11 cellular contexts compared by ENCODE assay signal in the genomic region with DNA sequence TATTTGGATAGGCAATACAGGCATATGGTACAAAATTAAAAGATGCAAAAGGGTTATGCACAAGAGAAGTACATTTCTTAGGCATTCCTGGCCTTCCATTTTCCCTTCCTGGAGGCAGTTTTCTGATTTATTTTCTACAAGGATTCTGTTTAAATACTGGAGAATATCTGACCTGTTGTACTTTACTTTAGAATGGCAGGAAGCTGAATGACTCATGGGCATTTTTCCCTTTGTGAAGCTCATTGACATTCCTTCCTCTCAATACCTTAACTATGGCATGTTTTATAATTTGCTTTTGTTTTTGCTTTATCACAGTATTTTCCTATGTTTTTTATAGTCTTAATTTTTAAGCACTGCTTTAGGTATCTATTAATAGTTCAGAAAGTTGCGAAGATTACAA.
DNase-seq lines count a peak whose midpoint lies in the region; ATAC-seq and TF ChIP-seq lines count a peak whose summit lies in the region.
"Had no signal": no experiment of that assay in that cellular context is flagged by ENCODE, and none has a peak within 500 bp of the region (broad histone marks: within the 10 kb centered on the region; RNA-seq: fewer than 3 reads in every experiment).

No MANE protein-coding gene starts in this region.

- DNase-seq in GM23338 (ENCODE audit: low spot score) (peak; percentile 63), SJSA1 (ENCODE audit: low read depth in 1 of 2, low spot score in 2 of 2) (peak in 1 of 2 experiments; percentile 57), fibroblast of the aortic adventitia (ENCODE audit: low read depth) (peak; percentile 55), pulmonary artery endothelial cell (ENCODE audit: low read depth, low spot score) (peak; percentile 77), glutamatergic neuron (no peak), NCI-H510A treated with DMSO at 0.1 percent for 48 hours (lab: John Stamatoyannopoulos, UW) (no peak), NCI-H446 (lab: John Stamatoyannopoulos, UW) (no peak), NCI-H128 (lab: John Stamatoyannopoulos, UW; ENCODE audit: unreplicated experiment) (no peak)
- DNase-seq: NCI-H2029 treated with DMSO at 0.1 percent for 48 hours, ovary had no signal

- H3F3A ChIP-seq in GM23338 (replicated peaks; ENCODE audit: low read depth): no peaks in the 10 kb centered on the region

- peaks cover 9% of the 10 kb centered on the region; the same call in 1 of the 2 replicates for H4K20me1 ChIP-seq in GM23338 (replicated peaks; ENCODE audit: insufficient read depth)

- no peak overlapping the region for H2AFZ ChIP-seq in GM23338

- H3K9me3 ChIP-seq in SJSA1 (replicated peaks): no peaks in the 10 kb centered on the region
- H3K9me3 ChIP-seq: ovary had no signal

- no peaks in the 10 kb centered on the region; the same call in 1 of the 3 replicates for H3K9me3 Mint-ChIP-seq in GM23338
- H3K9me3 Mint-ChIP-seq in glutamatergic neuron (ENCODE audit: unreplicated experiment): no peaks in the 10 kb centered on the region

- H3K4me1 Mint-ChIP-seq in GM23338 (peaks cover 38% of the 10 kb centered on the region), glutamatergic neuron (ENCODE audit: low read depth, unreplicated experiment) (no peaks in the 10 kb centered on the region)

- H3K36me3 Mint-ChIP-seq in GM23338 (ENCODE audit: low read depth): peaks cover 5% of the 10 kb centered on the region; the same call in 2 of the 3 replicates
- peaks cover 4% of the 10 kb centered on the region for H3K36me3 Mint-ChIP-seq in glutamatergic neuron (ENCODE audit: unreplicated experiment)

- H3K4me1 ChIP-seq in GM23338 (ENCODE audit: insufficient read depth) (peaks cover 26% of the 10 kb centered on the region), SJSA1 (replicated peaks) (peaks cover 40% of the 10 kb centered on the region)

- H3K36me3 ChIP-seq in GM23338 (ENCODE audit: insufficient read depth) (no peaks in the 10 kb centered on the region), SJSA1 (no peaks in the 10 kb centered on the region)
- H3K36me3 ChIP-seq: ovary had no signal

- H3K27ac Mint-ChIP-seq in GM23338 (peak overlapping the region; percentile 89), glutamatergic neuron (ENCODE audit: unreplicated experiment) (no peak overlapping the region)
- H3K27ac Mint-ChIP-seq: brain had no signal

- H3K4me3 Mint-ChIP-seq in GM23338: no peak overlapping the region
- H3K4me3 Mint-ChIP-seq in glutamatergic neuron (ENCODE audit: unreplicated experiment): no peak overlapping the region
- H3K4me3 Mint-ChIP-seq: brain had no signal

- H3K9me2 ChIP-seq in GM23338 (ENCODE audit: insufficient read depth): no peaks in the 10 kb centered on the region

- H3K27me3 Mint-ChIP-seq in GM23338 (ENCODE audit: insufficient read depth, low read depth, poor library complexity): peaks cover 3% of the 10 kb centered on the region
- H3K27me3 Mint-ChIP-seq in glutamatergic neuron (ENCODE audit: unreplicated experiment): no peaks in the 10 kb centered on the region
- H3K27me3 Mint-ChIP-seq: brain had no signal

- ATAC-seq in GM23338: no peak

- H3K27me3 ChIP-seq in GM23338 (ENCODE audit: insufficient read depth) (no peaks in the 10 kb centered on the region), SJSA1 (replicated peaks) (no peaks in the 10 kb centered on the region)
- H3K27me3 ChIP-seq: ovary had no signal

- TF ChIP-seq CTCF in GM23338 (conservative IDR thresholded peaks at IDR 0.05; ENCODE audit: low read depth in 2 of 2) (no peak), fibroblast of the aortic adventitia (IDR thresholded peaks at IDR 0.05; ENCODE audit: insufficient read depth, low read length) (no peak), glutamatergic neuron (IDR thresholded peaks at IDR 0.05; ENCODE audit: partially characterized antibody, unreplicated experiment) (no peak)

- H3K79me2 ChIP-seq in GM23338 (replicated peaks; ENCODE audit: insufficient read depth): peaks cover 98% of the 10 kb centered on the region

- H3K4me2 ChIP-seq in GM23338: peak overlapping the region; percentile 1; the same call in 1 of the 2 replicates

- H3K4me3 ChIP-seq in GM23338 (no peak overlapping the region), SJSA1 (no peak overlapping the region), fibroblast of the aortic adventitia (ENCODE audit: low read depth, low read length) (no peak overlapping the region)
- H3K4me3 ChIP-seq: ovary had no signal

- 0 out of 2 replicates have a peak overlapping the region, but pooled peaks have one; percentile 21 for H3K27ac ChIP-seq in GM23338 (ENCODE audit: low read depth)
- H3K27ac ChIP-seq in SJSA1: peak overlapping the region; percentile 70
- H3K27ac ChIP-seq: ovary had no signal

TF ChIP-seq in GM23338, 12 proteins besides CTCF, POLR2A, EP300 and RAD21 (continues in another document):
- TF ChIP-seq CREB1 (CRISPR knock-in tag; IDR thresholded peaks at IDR 0.05; ENCODE audit: low read depth): no peak
- TF ChIP-seq NANOG (IDR thresholded peaks at IDR 0.05; ENCODE audit: borderline replicate concordance): no peak
- TF ChIP-seq, protein P1, sequence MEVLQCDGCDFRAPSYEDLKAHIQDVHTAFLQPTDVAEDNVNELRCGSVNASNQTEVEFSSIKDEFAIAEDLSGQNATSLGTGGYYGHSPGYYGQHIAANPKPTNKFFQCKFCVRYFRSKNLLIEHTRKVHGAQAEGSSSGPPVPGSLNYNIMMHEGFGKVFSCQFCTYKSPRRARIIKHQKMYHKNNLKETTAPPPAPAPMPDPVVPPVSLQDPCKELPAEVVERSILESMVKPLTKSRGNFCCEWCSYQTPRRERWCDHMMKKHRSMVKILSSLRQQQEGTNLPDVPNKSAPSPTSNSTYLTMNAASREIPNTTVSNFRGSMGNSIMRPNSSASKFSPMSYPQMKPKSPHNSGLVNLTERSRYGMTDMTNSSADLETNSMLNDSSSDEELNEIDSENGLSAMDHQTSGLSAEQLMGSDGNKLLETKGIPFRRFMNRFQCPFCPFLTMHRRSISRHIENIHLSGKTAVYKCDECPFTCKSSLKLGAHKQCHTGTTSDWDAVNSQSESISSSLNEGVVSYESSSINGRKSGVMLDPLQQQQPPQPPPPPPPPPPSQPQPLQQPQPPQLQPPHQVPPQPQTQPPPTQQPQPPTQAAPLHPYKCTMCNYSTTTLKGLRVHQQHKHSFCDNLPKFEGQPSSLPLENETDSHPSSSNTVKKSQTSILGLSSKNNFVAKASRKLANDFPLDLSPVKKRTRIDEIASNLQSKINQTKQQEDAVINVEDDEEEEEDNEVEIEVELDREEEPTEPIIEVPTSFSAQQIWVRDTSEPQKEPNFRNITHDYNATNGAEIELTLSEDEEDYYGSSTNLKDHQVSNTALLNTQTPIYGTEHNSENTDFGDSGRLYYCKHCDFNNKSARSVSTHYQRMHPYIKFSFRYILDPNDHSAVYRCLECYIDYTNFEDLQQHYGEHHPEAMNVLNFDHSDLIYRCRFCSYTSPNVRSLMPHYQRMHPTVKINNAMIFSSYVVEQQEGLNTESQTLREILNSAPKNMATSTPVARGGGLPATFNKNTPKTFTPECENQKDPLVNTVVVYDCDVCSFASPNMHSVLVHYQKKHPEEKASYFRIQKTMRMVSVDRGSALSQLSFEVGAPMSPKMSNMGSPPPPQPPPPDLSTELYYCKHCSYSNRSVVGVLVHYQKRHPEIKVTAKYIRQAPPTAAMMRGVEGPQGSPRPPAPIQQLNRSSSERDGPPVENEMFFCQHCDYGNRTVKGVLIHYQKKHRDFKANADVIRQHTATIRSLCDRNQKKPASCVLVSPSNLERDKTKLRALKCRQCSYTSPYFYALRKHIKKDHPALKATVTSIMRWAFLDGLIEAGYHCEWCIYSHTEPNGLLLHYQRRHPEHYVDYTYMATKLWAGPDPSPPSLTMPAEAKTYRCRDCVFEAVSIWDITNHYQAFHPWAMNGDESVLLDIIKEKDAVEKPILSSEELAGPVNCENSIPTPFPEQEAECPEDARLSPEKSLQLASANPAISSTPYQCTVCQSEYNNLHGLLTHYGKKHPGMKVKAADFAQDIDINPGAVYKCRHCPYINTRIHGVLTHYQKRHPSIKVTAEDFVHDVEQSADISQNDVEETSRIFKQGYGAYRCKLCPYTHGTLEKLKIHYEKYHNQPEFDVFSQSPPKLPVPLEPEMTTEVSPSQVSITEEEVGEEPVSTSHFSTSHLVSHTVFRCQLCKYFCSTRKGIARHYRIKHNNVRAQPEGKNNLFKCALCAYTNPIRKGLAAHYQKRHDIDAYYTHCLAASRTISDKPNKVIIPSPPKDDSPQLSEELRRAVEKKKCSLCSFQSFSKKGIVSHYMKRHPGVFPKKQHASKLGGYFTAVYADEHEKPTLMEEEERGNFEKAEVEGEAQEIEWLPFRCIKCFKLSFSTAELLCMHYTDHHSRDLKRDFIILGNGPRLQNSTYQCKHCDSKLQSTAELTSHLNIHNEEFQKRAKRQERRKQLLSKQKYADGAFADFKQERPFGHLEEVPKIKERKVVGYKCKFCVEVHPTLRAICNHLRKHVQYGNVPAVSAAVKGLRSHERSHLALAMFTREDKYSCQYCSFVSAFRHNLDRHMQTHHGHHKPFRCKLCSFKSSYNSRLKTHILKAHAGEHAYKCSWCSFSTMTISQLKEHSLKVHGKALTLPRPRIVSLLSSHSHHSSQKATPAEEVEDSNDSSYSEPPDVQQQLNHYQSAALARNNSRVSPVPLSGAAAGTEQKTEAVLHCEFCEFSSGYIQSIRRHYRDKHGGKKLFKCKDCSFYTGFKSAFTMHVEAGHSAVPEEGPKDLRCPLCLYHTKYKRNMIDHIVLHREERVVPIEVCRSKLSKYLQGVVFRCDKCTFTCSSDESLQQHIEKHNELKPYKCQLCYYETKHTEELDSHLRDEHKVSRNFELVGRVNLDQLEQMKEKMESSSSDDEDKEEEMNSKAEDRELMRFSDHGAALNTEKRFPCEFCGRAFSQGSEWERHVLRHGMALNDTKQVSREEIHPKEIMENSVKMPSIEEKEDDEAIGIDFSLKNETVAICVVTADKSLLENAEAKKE (CRISPR knock-in tag; IDR thresholded peaks at IDR 0.05): no peak
- TF ChIP-seq ZNF331 (CRISPR knock-in tag; IDR thresholded peaks at IDR 0.05; ENCODE audit: low read depth): no peak
- TF ChIP-seq, protein P2, sequence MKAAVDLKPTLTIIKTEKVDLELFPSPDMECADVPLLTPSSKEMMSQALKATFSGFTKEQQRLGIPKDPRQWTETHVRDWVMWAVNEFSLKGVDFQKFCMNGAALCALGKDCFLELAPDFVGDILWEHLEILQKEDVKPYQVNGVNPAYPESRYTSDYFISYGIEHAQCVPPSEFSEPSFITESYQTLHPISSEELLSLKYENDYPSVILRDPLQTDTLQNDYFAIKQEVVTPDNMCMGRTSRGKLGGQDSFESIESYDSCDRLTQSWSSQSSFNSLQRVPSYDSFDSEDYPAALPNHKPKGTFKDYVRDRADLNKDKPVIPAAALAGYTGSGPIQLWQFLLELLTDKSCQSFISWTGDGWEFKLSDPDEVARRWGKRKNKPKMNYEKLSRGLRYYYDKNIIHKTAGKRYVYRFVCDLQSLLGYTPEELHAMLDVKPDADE (IDR thresholded peaks at IDR 0.05): no peak
- no peak for TF ChIP-seq STAT1 (IDR thresholded peaks at IDR 0.05; ENCODE audit: unreplicated experiment)
- TF ChIP-seq JUNB (IDR thresholded peaks at IDR 0.05; ENCODE audit: unreplicated experiment): no peak

Comparison
In these comparisons a context has a peak if more than half of its experiments do, and no peak if none do; other contexts are left out.
1. DNase-seq: peak in GM23338 (single experiment), fibroblast of the aortic adventitia (single experiment) and pulmonary artery endothelial cell (single experiment); none in glutamatergic neuron (single experiment), NCI-H510A treated with DMSO at 0.1 percent for 48 hours (single experiment), NCI-H446 (0 of 2) and NCI-H128 (single experiment).